Comparison of ENCODE assay signal across 27 cellular contexts in genomic region chrX:66889418-66889817, GRCh38.
"Had no signal": no experiment of that assay in that cellular context is flagged by ENCODE, and none has a peak within 500 bp of the region (broad histone marks: within the 10 kb centered on the region; RNA-seq: fewer than 3 reads in every experiment).

No MANE protein-coding gene starts in this region.

- H3K27me3 ChIP-seq: hepatocyte, left lung, neural progenitor cell, neutrophil, ovary, right atrium auricular region, stomach, testis, thyroid gland, transverse colon, upper lobe of left lung, vagina had no signal

- H3K4me2 ChIP-seq: hepatocyte, neural progenitor cell had no signal

- DNase-seq: islet precursor cell; left lung; mesendoderm; naive B cell; natural killer cell; nephron progenitor cell; occipital lobe; ovary; stimulated activated CD4-positive, alpha-beta T cell treated with anti-CD3 and anti-CD28 coated beads, Interleukin-12 subunit alpha, Interleukin-12 subunit beta, amount 100 ng/mL, for 4 hours; stimulated activated CD4-positive, alpha-beta T cell treated with anti-CD3 and anti-CD28 coated beads, Interleukin-15, amount 100 ng/mL, for 24 hours; stimulated activated CD4-positive, alpha-beta T cell treated with anti-CD3 and anti-CD28 coated beads, Interleukin-2, amount 100 ng/mL, for 24 hours; stimulated activated CD4-positive, alpha-beta T cell treated with anti-CD3 and anti-CD28 coated beads, Interleukin-4, amount 100 ng/mL, for 1 hour; stimulated activated naive B cell treated with anti-CD40 and anti-IgM and Interleukin-4, amounts not matched to agents 10 μg/mL and 1 μg/mL and 100 μg/mL, for 72 hours; stimulated activated naive CD8-positive, alpha-beta T cell treated with anti-CD3 and anti-CD28 coated beads, Interleukin-15, Interleukin-2, amounts not matched to agents 100 U/mL and 50 U/mL, for 24 hours; stomach; testis; thyroid gland; transverse colon had no signal

- H3K4me3 ChIP-seq: hepatocyte, left lung, lung, neural progenitor cell, ovary, right atrium auricular region, skin epidermis, stomach, testis, thyroid gland, transverse colon, upper lobe of left lung, vagina had no signal

- ATAC-seq: left lung; natural killer cell; sciatic nerve; stimulated activated naive B cell treated with anti-CD40 and anti-IgM and Interleukin-4, amounts not matched to agents 10 μg/mL and 1 μg/mL and 100 μg/mL, for 72 hours; stimulated activated naive CD8-positive, alpha-beta T cell treated with anti-CD3 and anti-CD28 coated beads, Interleukin-15, Interleukin-2, amounts not matched to agents 100 U/mL and 50 U/mL, for 24 hours had no signal

- H3K4me1 ChIP-seq: left lung, neural progenitor cell, right atrium auricular region, stomach, testis, thyroid gland, transverse colon, upper lobe of left lung, vagina had no signal

- H2AFZ ChIP-seq: hepatocyte, neural progenitor cell had no signal

- H3K36me3 ChIP-seq: left lung, neural progenitor cell, neutrophil, ovary, right atrium auricular region, stomach, thyroid gland, transverse colon, upper lobe of left lung, vagina had no signal

- H3K9me3 ChIP-seq: left lung, neutrophil, ovary, right atrium auricular region, stomach, testis, thyroid gland, transverse colon, upper lobe of left lung, vagina had no signal

- H3K79me2 ChIP-seq: hepatocyte had no signal

- H3K27ac ChIP-seq: hepatocyte, left lung, neural progenitor cell, neutrophil, ovary, right atrium auricular region, skin epidermis, stomach, testis, thyroid gland, transverse colon, upper lobe of left lung, vagina had no signal

- H3K9ac ChIP-seq: neural progenitor cell had no signal
